In genomic region chr12:34236073-34236472, GRCh38 we compare ENCODE assay signal across 19 cellular contexts.
DNase-seq lines count a peak whose midpoint lies in the region; FAIRE-seq and TF ChIP-seq lines count a peak whose summit lies in the region.
"Had no signal": no experiment of that assay in that cellular context is flagged by ENCODE, and none has a peak within 500 bp of the region (broad histone marks: within the 10 kb centered on the region; RNA-seq: fewer than 3 reads in every experiment).

No MANE protein-coding gene starts in this region.

- peak; percentile 97 for FAIRE-seq in GM12891 (lab: Jason Lieb, UNC)
- peak; percentile 99 for FAIRE-seq in bronchial epithelial cell (lab: Jason Lieb, UNC)
- FAIRE-seq: A204.1, G401.6 had no signal

- no peak overlapping the region for H2BK12ac ChIP-seq in neuronal stem cell (ENCODE audit: low read length)

- DNase-seq in GM12891 (ENCODE audit: insufficient read length, low spot score) (no peak), HEK293T (ENCODE audit: extremely low spot score) (no peak), bronchial epithelial cell (ENCODE audit: low read depth) (no peak), neuronal stem cell (ENCODE audit: low spot score) (no peak), NK-92 (lab: John Stamatoyannopoulos, UW; ENCODE audit: unreplicated experiment) (no peak), RPMI8226 (no peak), Karpas-422 (no peak), NCI-H69 (lab: John Stamatoyannopoulos, UW) (no peak)
- DNase-seq: BE2C; CD4-positive, alpha-beta memory T cell; DMS153; DMS79 treated with DMSO at 0.1 percent for 48 hours; EL; H9; HFFc6; Kasumi-1 had no signal

- peak overlapping the region; percentile 30 for H4K91ac ChIP-seq in neuronal stem cell (ENCODE audit: low read depth, low read length, poor library complexity)

- POLR2A ChIA-PET in HEK293T (lab: Yijun Ruan, JAX) = no interaction called here

- no peak overlapping the region for H2AK5ac ChIP-seq in neuronal stem cell (ENCODE audit: low read depth, low read length)

- H3K4me3 ChIP-seq in bronchial epithelial cell (ENCODE audit: low read depth, low read length) (no peak overlapping the region), neuronal stem cell (ENCODE audit: low read length in 2 of 2) (peak overlapping the region in 1 of 2 donors; percentile 67), Karpas-422 (ENCODE audit: low read length) (no peak overlapping the region)

- CTCF ChIA-PET in HEK293T (lab: Yijun Ruan, JAX) = no interaction called here

- H3K18ac ChIP-seq in neuronal stem cell (ENCODE audit: low read length) = no peak overlapping the region

- peak overlapping the region; percentile 70 for H3K9ac ChIP-seq in neuronal stem cell (ENCODE audit: low read depth, low read length, poor library complexity)
- H3K9ac ChIP-seq in Karpas-422 (ENCODE audit: low read length) = no peak overlapping the region

- no peak overlapping the region for H2BK15ac ChIP-seq in neuronal stem cell (ENCODE audit: low read length)

- no peaks in the 10 kb centered on the region for H3K79me2 ChIP-seq in Karpas-422 (ENCODE audit: low read length)

- H3K14ac ChIP-seq in neuronal stem cell (ENCODE audit: low read length) = no peak overlapping the region

- H3K4ac ChIP-seq in neuronal stem cell (ENCODE audit: low read length) = no peak overlapping the region

- peaks cover 0 to 2% of the 10 kb centered on the region in 2 donors for H3K4me1 ChIP-seq in neuronal stem cell (ENCODE audit: control insufficient read depth in 2 of 2, insufficient read depth in 1 of 2, low read depth in 1 of 2, low read length in 2 of 2)
- no peaks in the 10 kb centered on the region for H3K4me1 ChIP-seq in Karpas-422 (ENCODE audit: low read length)
- H3K4me1 ChIP-seq: BE2C had no signal

- no peaks in the 10 kb centered on the region for H3K27me3 ChIP-seq in bronchial epithelial cell (ENCODE audit: control insufficient read depth, insufficient read depth, low read length)
- H3K27me3 ChIP-seq in neuronal stem cell (ENCODE audit: control insufficient read depth in 3 of 3, insufficient read depth in 3 of 3, low read depth in 1 of 3, low read length in 3 of 3) = peaks cover 0 to 2% (median 0%) of the 10 kb centered on the region in 3 experiments
- no peaks in the 10 kb centered on the region for H3K27me3 ChIP-seq in Karpas-422 (ENCODE audit: low read length)
- H3K27me3 ChIP-seq: BE2C had no signal

- H3K9me3 ChIP-seq in neuronal stem cell (replicated peaks in 1 of 2; ENCODE audit: control insufficient read depth in 2 of 2, insufficient read depth in 1 of 2, low read depth in 1 of 2, low read length in 2 of 2) (peaks cover 0 to 21% of the 10 kb centered on the region in 2 donors), Karpas-422 (ENCODE audit: low read length) (0 out of 2 replicates have a peak, but pooled peaks cover 4% of the 10 kb centered on the region)
- H3K9me3 ChIP-seq: BE2C had no signal

- H2AFZ ChIP-seq in neuronal stem cell (ENCODE audit: low read length) = no peak overlapping the region
- H2AFZ ChIP-seq in Karpas-422 (ENCODE audit: low read length) = no peak overlapping the region

- H3K79me1 ChIP-seq in neuronal stem cell (ENCODE audit: low read depth, low read length) = no peaks in the 10 kb centered on the region

- WGBS in neuronal stem cell (ENCODE audit: extremely low coverage in 2 of 2, insufficient read length in 2 of 2, insufficient replicate concordance in 1 of 2), 2 donors = 100% methylated on average over 1 to 3 of the region's 3 CpGs

- no peaks in the 10 kb centered on the region for H3K9me2 ChIP-seq in Karpas-422 (replicated peaks; ENCODE audit: insufficient read depth, low read length)

- H3K4me2 ChIP-seq in neuronal stem cell (ENCODE audit: insufficient read depth, low read length, poor library complexity, severe bottlenecking) (no peak overlapping the region), Karpas-422 (ENCODE audit: low read depth, low read length, poor library complexity, severe bottlenecking) (no peak overlapping the region)

- no peak overlapping the region for H2BK120ac ChIP-seq in neuronal stem cell (ENCODE audit: low read depth, low read length)

- H3K27ac ChIP-seq in neuronal stem cell (replicated peaks; ENCODE audit: low read length) (no peak overlapping the region), Karpas-422 (ENCODE audit: low read length) (no peak overlapping the region)
- H3K27ac ChIP-seq: C4-2B had no signal

- H2BK5ac ChIP-seq in neuronal stem cell (ENCODE audit: low read length) = no peak overlapping the region

- H3K36me3 ChIP-seq in bronchial epithelial cell (ENCODE audit: control insufficient read depth, insufficient read depth, low read length) (no peaks in the 10 kb centered on the region), neuronal stem cell (replicated peaks in 1 of 2; ENCODE audit: control insufficient read depth in 2 of 2, insufficient read depth in 2 of 2, low read length in 2 of 2) (peaks cover 0 to 4% of the 10 kb centered on the region in 2 donors), Karpas-422 (ENCODE audit: insufficient read depth, low read length) (no peaks in the 10 kb centered on the region)
- H3K36me3 ChIP-seq: BE2C had no signal

- TF ChIP-seq POLR2A in GM12891 (IDR thresholded peaks at IDR 0.05; ENCODE audit: low read depth, low read length) = no peak

- peak overlapping the region; percentile 80 for H3K23ac ChIP-seq in neuronal stem cell (ENCODE audit: low read depth, low read length, poor library complexity)

- no peaks in the 10 kb centered on the region for H4K20me1 ChIP-seq in Karpas-422 (ENCODE audit: insufficient read depth, low read depth, low read length)

- no peak for TF ChIP-seq CTCF in bronchial epithelial cell (IDR thresholded peaks at IDR 0.05; ENCODE audit: insufficient read depth, low read length, severe bottlenecking)

- peak overlapping the region; percentile 93 for H4K8ac ChIP-seq in neuronal stem cell (ENCODE audit: low read depth, low read length)

TF ChIP-seq in GM12891, 5 proteins besides CTCF, POLR2A, EP300 and RAD21:
- TF ChIP-seq TAF1 (IDR thresholded peaks at IDR 0.05; ENCODE audit: low read depth, low read length) (no peak), SPI1 (IDR thresholded peaks at IDR 0.05; ENCODE audit: low read depth, low read length) (no peak), POU2F2 (IDR thresholded peaks at IDR 0.05; ENCODE audit: low read depth, low read length) (no peak), POLR2AphosphoS5 (IDR thresholded peaks at IDR 0.05; ENCODE audit: low read depth, low read length) (no peak), PAX5 (IDR thresholded peaks at IDR 0.05; ENCODE audit: insufficient read depth, low read length, severe bottlenecking) (no peak)

TF ChIP-seq in HEK293T, 16 proteins besides CTCF, POLR2A, EP300 and RAD21:
- TF ChIP-seq TARDBP (IDR thresholded peaks at IDR 0.05) = peak; percentile 53; the same call in 1 of the 2 replicates
- no peak for TF ChIP-seq SUZ12 (IDR thresholded peaks at IDR 0.05)
TF ChIP-seq in HEK293T: peak in this region for 1.
